17 cellular contexts compared by ENCODE assay signal in the genomic region with DNA sequence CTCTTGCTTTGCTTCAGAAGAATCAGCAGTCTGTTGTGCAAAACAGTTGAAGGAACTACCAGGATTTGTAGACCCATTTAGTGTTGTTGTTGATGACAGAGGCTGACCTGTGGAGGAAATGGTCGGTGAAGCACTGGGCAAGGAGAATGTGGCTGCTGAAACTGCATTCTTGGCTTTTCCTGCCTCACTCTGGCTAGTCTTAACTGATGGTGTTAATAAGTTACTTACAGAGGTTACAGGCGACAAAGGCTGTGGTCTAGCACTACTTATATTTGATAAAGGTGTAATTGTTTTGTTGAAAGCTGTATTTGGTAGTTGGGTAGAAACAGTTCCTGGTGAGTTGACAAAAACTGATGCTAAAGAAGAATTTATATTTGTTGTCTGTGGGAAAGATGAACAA. TPM values are rescaled to one million over a fixed set of nuclear protein-coding genes. Genes with fewer than 3 reads are reported as not detected.
DNase-seq lines count a peak whose midpoint lies in the region; ATAC-seq lines count a peak whose summit lies in the region.
"Had no signal": no experiment of that assay in that cellular context is flagged by ENCODE, and none has a peak within 500 bp of the region (broad histone marks: within the 10 kb centered on the region; RNA-seq: fewer than 3 reads in every experiment).

No MANE protein-coding gene starts in this region.

- ATAC-seq in GM18861 (IDR thresholded peaks at IDR 0.05; ENCODE audit: unreplicated experiment) (peak; percentile 37), GM19438 (IDR thresholded peaks at IDR 0.05; ENCODE audit: low read depth, unreplicated experiment) (peak; percentile 71), HG03460 (IDR thresholded peaks at IDR 0.05; ENCODE audit: unreplicated experiment) (peak; percentile 53)
- ATAC-seq: T-cell had no signal

- intact Hi-C loops in posterior vena cava (cut with DNase I), result no loop called here

- DNase-seq in left kidney (ENCODE audit: low read depth, low spot score) (peak; percentile 31), posterior vena cava (ENCODE audit: low spot score) (no peak), DMS153 (lab: John Stamatoyannopoulos, UW) (no peak), ureter (ENCODE audit: low spot score) (no peak), C1 segment of cervical spinal cord (lab: John Stamatoyannopoulos, UW) (no peak)
- DNase-seq: activated CD4-positive, CD25-positive, alpha-beta regulatory T cell; CD4-positive, CD25-positive, alpha-beta regulatory T cell; KBM-7; posterior cingulate gyrus; stimulated activated CD4-positive, alpha-beta T cell treated with anti-CD3 and anti-CD28 coated beads, Interleukin-15, amount 100 ng/mL, for 24 hours; thyroid gland had no signal

RNA-seq across cellular contexts. Expression of a gene that starts 31.5 kb away (rescaled TPM):
- total RNA-seq in posterior vena cava, result not detected
- total RNA-seq in ureter, result not detected
- total RNA-seq: CD4-positive, CD25-positive, alpha-beta regulatory T cell; H4; mesothelial cell of epicardium; T-cell; thyroid gland had no signal
